ENCODE assay signal across 1 cellular context in the genomic region with DNA sequence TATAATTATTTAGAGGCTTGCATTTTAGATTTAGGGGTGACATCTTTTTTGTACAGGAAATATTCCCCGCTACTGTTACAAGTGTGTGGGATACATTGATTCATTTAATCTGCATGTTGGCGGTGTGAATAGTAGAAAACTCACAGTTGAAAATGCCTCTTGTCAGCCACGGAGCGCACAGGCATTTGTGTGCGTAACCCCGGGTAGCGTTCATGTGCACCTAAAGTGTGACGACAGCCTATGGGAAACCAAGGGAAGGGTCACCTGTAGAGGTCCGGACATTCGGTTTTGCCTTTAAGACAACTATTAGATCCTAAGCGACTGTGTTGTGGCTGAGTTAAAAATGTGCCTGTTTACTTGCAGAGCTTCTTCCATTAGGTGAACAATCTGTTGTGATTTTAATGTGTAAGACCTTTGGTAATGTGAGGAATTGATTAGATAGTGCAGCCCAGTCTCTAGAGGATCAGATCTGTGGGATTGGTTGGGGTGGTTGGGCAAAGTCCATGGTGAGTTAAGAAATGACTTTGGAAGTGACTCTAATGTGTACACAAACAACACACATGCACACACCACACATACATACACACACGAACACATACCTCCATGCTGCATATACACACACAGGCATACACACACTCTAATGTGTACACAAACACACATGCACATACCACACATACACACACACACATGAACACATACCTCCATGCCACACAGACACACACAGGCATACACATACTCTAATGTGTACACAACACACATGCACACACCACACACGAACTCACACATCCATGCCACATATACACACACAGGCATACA.
TF ChIP-seq lines count a peak whose summit lies in the region.

No MANE protein-coding gene starts in this region.

TF ChIP-seq in HepG2, 621 proteins besides CTCF, POLR2A, EP300 and RAD21 (continued from another document):
- TF ChIP-seq ZNF484 (CRISPR knock-in tag; IDR thresholded peaks at IDR 0.05; ENCODE audit: borderline replicate concordance, low read depth) (no peak), NONO (IDR thresholded peaks at IDR 0.05) (0 out of 2 replicates have a peak, but pooled peaks have one; percentile 18), NONO (CRISPR knock-in tag; conservative IDR thresholded peaks at IDR 0.05) (0 out of 2 replicates have a peak, but pooled peaks have one; percentile 36), PHF21A (CRISPR knock-in tag; IDR thresholded peaks at IDR 0.05) (no peak), ZNF777 (CRISPR knock-in tag; IDR thresholded peaks at IDR 0.05) (no peak), CHD2 (IDR thresholded peaks at IDR 0.05; ENCODE audit: low read depth, low read length) (no peak), TAF1 (CRISPR knock-in tag; IDR thresholded peaks at IDR 0.05) (no peak), THYN1 (CRISPR knock-in tag; IDR thresholded peaks at IDR 0.05; ENCODE audit: borderline replicate concordance, low read depth) (no peak), ZNF275 (CRISPR knock-in tag; IDR thresholded peaks at IDR 0.05; ENCODE audit: borderline replicate concordance) (no peak), CEBPB (IDR thresholded peaks at IDR 0.05; ENCODE audit: borderline replicate concordance, low read depth, low read length) (peak; percentile 63; the same call in 1 of the 2 replicates), NBN (conservative IDR thresholded peaks at IDR 0.05) (peak; percentile 82; the same call in 1 of the 2 replicates), ZFY (CRISPR knock-in tag; IDR thresholded peaks at IDR 0.05) (no peak), PHF8 (CRISPR knock-in tag; IDR thresholded peaks at IDR 0.05) (no peak), KDM5B (CRISPR knock-in tag; IDR thresholded peaks at IDR 0.05; ENCODE audit: borderline replicate concordance) (no peak), GATAD2A (CRISPR knock-in tag; IDR thresholded peaks at IDR 0.05) (peak; percentile 71), ZMYM3 (CRISPR knock-in tag; IDR thresholded peaks at IDR 0.05) (0 out of 2 replicates have a peak, but pooled peaks have one; percentile 20), ZNF772 (CRISPR knock-in tag; IDR thresholded peaks at IDR 0.05) (no peak), GABPB1 (CRISPR knock-in tag; IDR thresholded peaks at IDR 0.05) (no peak), CREB1 (IDR thresholded peaks at IDR 0.05) (peak; percentile 25; the same call in 1 of the 2 replicates), CREB1 (CRISPR knock-in tag; IDR thresholded peaks at IDR 0.05) (no peak), TBL1XR1 (IDR thresholded peaks at IDR 0.05; ENCODE audit: borderline replicate concordance, low read length, partially characterized antibody) (no peak), NR1H2 (CRISPR knock-in tag; IDR thresholded peaks at IDR 0.05; ENCODE audit: borderline replicate concordance, low read depth) (no peak), ZNF749 (CRISPR knock-in tag; IDR thresholded peaks at IDR 0.05; ENCODE audit: borderline replicate concordance) (no peak), ELF4 (CRISPR knock-in tag; IDR thresholded peaks at IDR 0.05; ENCODE audit: borderline replicate concordance) (no peak), ATM (IDR thresholded peaks at IDR 0.05; ENCODE audit: borderline replicate concordance) (no peak; the same call in 1 of the 2 replicates), MTF1 (CRISPR knock-in tag; IDR thresholded peaks at IDR 0.05) (no peak), JARID2 (CRISPR knock-in tag; IDR thresholded peaks at IDR 0.05; ENCODE audit: insufficient replicate concordance) (no peak)
- TF ChIP-seq, protein P1, sequence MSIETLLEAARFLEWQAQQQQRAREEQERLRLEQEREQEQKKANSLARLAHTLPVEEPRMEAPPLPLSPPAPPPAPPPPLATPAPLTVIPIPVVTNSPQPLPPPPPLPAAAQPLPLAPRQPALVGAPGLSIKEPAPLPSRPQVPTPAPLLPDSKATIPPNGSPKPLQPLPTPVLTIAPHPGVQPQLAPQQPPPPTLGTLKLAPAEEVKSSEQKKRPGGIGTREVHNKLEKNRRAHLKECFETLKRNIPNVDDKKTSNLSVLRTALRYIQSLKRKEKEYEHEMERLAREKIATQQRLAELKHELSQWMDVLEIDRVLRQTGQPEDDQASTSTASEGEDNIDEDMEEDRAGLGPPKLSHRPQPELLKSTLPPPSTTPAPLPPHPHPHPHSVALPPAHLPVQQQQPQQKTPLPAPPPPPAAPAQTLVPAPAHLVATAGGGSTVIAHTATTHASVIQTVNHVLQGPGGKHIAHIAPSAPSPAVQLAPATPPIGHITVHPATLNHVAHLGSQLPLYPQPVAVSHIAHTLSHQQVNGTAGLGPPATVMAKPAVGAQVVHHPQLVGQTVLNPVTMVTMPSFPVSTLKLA (IDR thresholded peaks at IDR 0.05) = peak; percentile 54
- TF ChIP-seq, protein P2, sequence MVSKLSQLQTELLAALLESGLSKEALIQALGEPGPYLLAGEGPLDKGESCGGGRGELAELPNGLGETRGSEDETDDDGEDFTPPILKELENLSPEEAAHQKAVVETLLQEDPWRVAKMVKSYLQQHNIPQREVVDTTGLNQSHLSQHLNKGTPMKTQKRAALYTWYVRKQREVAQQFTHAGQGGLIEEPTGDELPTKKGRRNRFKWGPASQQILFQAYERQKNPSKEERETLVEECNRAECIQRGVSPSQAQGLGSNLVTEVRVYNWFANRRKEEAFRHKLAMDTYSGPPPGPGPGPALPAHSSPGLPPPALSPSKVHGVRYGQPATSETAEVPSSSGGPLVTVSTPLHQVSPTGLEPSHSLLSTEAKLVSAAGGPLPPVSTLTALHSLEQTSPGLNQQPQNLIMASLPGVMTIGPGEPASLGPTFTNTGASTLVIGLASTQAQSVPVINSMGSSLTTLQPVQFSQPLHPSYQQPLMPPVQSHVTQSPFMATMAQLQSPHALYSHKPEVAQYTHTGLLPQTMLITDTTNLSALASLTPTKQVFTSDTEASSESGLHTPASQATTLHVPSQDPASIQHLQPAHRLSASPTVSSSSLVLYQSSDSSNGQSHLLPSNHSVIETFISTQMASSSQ (IDR thresholded peaks at IDR 0.05; ENCODE audit: low read depth) = no peak
- TF ChIP-seq, protein P2 (CRISPR knock-in tag; IDR thresholded peaks at IDR 0.05; ENCODE audit: borderline replicate concordance) = no peak
- TF ChIP-seq, protein P3, sequence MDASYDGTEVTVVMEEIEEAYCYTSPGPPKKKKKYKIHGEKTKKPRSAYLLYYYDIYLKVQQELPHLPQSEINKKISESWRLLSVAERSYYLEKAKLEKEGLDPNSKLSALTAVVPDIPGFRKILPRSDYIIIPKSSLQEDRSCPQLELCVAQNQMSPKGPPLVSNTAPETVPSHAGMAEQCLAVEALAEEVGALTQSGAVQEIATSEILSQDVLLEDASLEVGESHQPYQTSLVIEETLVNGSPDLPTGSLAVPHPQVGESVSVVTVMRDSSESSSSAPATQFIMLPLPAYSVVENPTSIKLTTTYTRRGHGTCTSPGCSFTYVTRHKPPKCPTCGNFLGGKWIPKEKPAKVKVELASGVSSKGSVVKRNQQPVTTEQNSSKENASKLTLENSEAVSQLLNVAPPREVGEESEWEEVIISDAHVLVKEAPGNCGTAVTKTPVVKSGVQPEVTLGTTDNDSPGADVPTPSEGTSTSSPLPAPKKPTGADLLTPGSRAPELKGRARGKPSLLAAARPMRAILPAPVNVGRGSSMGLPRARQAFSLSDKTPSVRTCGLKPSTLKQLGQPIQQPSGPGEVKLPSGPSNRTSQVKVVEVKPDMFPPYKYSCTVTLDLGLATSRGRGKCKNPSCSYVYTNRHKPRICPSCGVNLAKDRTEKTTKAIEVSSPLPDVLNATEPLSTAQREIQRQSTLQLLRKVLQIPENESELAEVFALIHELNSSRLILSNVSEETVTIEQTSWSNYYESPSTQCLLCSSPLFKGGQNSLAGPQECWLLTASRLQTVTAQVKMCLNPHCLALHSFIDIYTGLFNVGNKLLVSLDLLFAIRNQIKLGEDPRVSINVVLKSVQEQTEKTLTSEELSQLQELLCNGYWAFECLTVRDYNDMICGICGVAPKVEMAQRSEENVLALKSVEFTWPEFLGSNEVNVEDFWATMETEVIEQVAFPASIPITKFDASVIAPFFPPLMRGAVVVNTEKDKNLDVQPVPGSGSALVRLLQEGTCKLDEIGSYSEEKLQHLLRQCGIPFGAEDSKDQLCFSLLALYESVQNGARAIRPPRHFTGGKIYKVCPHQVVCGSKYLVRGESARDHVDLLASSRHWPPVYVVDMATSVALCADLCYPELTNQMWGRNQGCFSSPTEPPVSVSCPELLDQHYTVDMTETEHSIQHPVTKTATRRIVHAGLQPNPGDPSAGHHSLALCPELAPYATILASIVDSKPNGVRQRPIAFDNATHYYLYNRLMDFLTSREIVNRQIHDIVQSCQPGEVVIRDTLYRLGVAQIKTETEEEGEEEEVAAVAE (CRISPR knock-in tag; IDR thresholded peaks at IDR 0.05; ENCODE audit: borderline replicate concordance) = no peak
